Comparison of ENCODE assay signal across 8 cellular contexts in the genomic region with DNA sequence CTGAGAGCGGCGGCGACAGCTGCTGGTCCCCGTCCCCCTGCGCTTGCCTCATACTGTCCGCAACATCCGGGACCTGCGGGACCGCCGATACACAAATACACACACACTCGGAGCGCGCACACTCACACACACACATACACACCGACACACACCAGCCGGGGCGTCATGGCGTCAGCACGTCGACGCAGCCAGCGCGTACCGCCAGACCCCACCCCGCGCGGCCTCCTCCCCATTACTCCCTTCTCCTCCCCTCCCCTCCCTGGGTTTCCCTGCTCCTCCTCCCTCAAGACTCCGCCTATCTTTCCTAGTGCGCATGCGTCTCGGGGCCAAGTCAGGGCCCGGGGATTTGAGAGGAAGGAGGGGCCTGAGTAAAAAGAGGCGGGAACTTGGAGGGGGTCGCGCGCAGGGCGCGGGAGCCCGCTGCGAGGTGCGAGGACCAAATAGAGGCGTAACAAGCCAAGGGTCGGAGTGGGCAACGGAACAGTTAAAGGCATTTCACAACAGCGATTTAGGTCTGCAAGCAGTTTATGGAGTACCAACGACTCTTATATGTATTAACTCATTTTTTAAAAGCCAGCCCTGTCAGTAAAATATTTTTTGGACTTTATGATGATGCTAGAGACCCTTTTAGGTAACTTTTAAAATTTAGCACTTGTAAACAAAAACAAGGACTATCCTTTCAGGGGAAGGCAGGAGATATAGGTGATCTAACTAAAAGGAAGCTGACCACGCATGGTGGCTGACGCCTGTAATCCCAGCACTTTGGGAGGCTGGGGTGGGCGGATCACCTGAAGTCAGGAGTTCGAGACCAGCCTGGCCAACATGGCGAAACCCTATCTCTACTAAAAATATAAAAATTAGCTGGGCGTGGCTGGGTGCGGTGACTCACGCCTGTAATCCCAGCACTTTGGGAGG. TPM values are rescaled to one million over a fixed set of nuclear protein-coding genes. Genes with fewer than 3 reads are reported as not detected.
DNase-seq lines count a peak whose midpoint lies in the region; ATAC-seq, FAIRE-seq and TF ChIP-seq lines count a peak whose summit lies in the region.

A gene (minus strand): TSS at position 165 of the 915 bp plus-strand sequence. CDS start 55,287 bp downstream, outside the sequence.

- H3K9me3 Mint-ChIP-seq in T-helper 1 cell treated with Interleukin-12 subunit alpha and Interleukin-12 subunit beta and Interleukin-4 antibody, amounts not matched to agents 30 μg/mL and 1 μg/mL, for 36 hours, result no peaks in the 10 kb centered on the region
- peaks cover 4% of the 10 kb centered on the region for H3K9me3 Mint-ChIP-seq in progenitor cell of endocrine pancreas (ENCODE audit: low read depth)

- peak within 1 kb of the TSS; percentile 96 for H3K27ac Mint-ChIP-seq in T-helper 1 cell treated with Interleukin-12 subunit alpha and Interleukin-12 subunit beta and Interleukin-4 antibody, amounts not matched to agents 30 μg/mL and 1 μg/mL, for 36 hours
- peak within 1 kb of the TSS; percentile 99 for H3K27ac Mint-ChIP-seq in progenitor cell of endocrine pancreas

- DNase-seq in GM12892 (ENCODE audit: insufficient read length) (peak; percentile 90), NCI-H1694 (lab: John Stamatoyannopoulos, UW) (peak; percentile 97), amniotic stem cell (lab: John Stamatoyannopoulos, UW) (peak; percentile 99), left cardiac atrium (peak; percentile 100), progenitor cell of endocrine pancreas (ENCODE audit: low spot score, unreplicated experiment) (peak; percentile 96), ureter (ENCODE audit: low spot score) (peak; percentile 99)

- ATAC-seq in HG02870 (IDR thresholded peaks at IDR 0.05; ENCODE audit: unreplicated experiment), result peak; percentile 72
- peak; percentile 98 to 99 for ATAC-seq in left cardiac atrium

- peaks cover 37% of the 10 kb centered on the region for H3K4me1 Mint-ChIP-seq in T-helper 1 cell treated with Interleukin-12 subunit alpha and Interleukin-12 subunit beta and Interleukin-4 antibody, amounts not matched to agents 30 μg/mL and 1 μg/mL, for 36 hours (ENCODE audit: low read depth)
- peaks cover 31% of the 10 kb centered on the region for H3K4me1 Mint-ChIP-seq in progenitor cell of endocrine pancreas (ENCODE audit: low read depth)

- H3K36me3 Mint-ChIP-seq in T-helper 1 cell treated with Interleukin-12 subunit alpha and Interleukin-12 subunit beta and Interleukin-4 antibody, amounts not matched to agents 30 μg/mL and 1 μg/mL, for 36 hours (ENCODE audit: low read depth), result peaks cover 12% of the 10 kb centered on the region
- H3K36me3 Mint-ChIP-seq in progenitor cell of endocrine pancreas (ENCODE audit: insufficient read depth), result peaks cover 9% of the 10 kb centered on the region

- peak within 1 kb of the TSS; percentile 90 for H3K4me3 Mint-ChIP-seq in T-helper 1 cell treated with Interleukin-12 subunit alpha and Interleukin-12 subunit beta and Interleukin-4 antibody, amounts not matched to agents 30 μg/mL and 1 μg/mL, for 36 hours
- H3K4me3 Mint-ChIP-seq in progenitor cell of endocrine pancreas (ENCODE audit: low read depth), result peak within 1 kb of the TSS; percentile 99

- FAIRE-seq in GM12892 (lab: Jason Lieb, UNC), result peak; percentile 97

- TF ChIP-seq POLR2A in GM12892 (IDR thresholded peaks at IDR 0.05; ENCODE audit: low read depth, low read length), result peak; percentile 55; the same call in 1 of the 2 replicates

- H3K27me3 Mint-ChIP-seq in T-helper 1 cell treated with Interleukin-12 subunit alpha and Interleukin-12 subunit beta and Interleukin-4 antibody, amounts not matched to agents 30 μg/mL and 1 μg/mL, for 36 hours (ENCODE audit: low read depth), result peaks cover 10% of the 10 kb centered on the region
- no peaks in the 10 kb centered on the region for H3K27me3 Mint-ChIP-seq in progenitor cell of endocrine pancreas

- TF ChIP-seq CTCF in progenitor cell of endocrine pancreas (IDR thresholded peaks at IDR 0.05; ENCODE audit: unreplicated experiment), result no peak

- intact Hi-C loops in left cardiac atrium (cut with DNase I), result loop anchor here in 1 of 2 donors (5.0 kb wide), 1 partner anchor 101 kb away; a partner anchor contains a TSS

RNA-seq across cellular contexts. Expression of the gene that starts here (rescaled TPM):
- 30.3 TPM for polyA plus RNA-seq in GM12892 (2012; ENCODE audit: missing spikeins)
- total RNA-seq in left cardiac atrium, result 10 to 100 TPM; 60.5 to 69.5 TPM
- 53.7 and 58.0 TPM in 2 replicates for total RNA-seq in progenitor cell of endocrine pancreas
- 107 TPM for total RNA-seq in ureter

Comparison
In these comparisons a context has a peak if more than half of its experiments do, and no peak if none do; other contexts are left out.
1. Peak in every context shown above with its lines: DNase-seq and ATAC-seq.